ENCODE assay signal across 2 cellular contexts in genomic region chr12:46963977-46964376, GRCh38.
TF ChIP-seq lines count a peak whose summit lies in the region.

No MANE protein-coding gene starts in this region.

TF ChIP-seq in liver, 16 proteins besides CTCF, POLR2A, EP300 and RAD21:
- TF ChIP-seq FOXA1 (IDR thresholded peaks at IDR 0.05), result no peak
- TF ChIP-seq GABPA (IDR thresholded peaks at IDR 0.05 in 1 of 2, conservative IDR thresholded peaks at IDR 0.05 in 1 of 2), result no peak
- TF ChIP-seq ZBTB33 (IDR thresholded peaks at IDR 0.05), result peak; percentile 49
- peak; percentile 86 for TF ChIP-seq SP1 (IDR thresholded peaks at IDR 0.05)
- peak; percentile 86 for TF ChIP-seq NR2F2 (IDR thresholded peaks at IDR 0.05)
- TF ChIP-seq TAF1 (conservative IDR thresholded peaks at IDR 0.05), result no peak
- TF ChIP-seq REST (IDR thresholded peaks at IDR 0.05), result no peak
- TF ChIP-seq HNF4G (IDR thresholded peaks at IDR 0.05), result no peak
- TF ChIP-seq YY1 (IDR thresholded peaks at IDR 0.05), result peak; percentile 21
- peak; percentile 41 for TF ChIP-seq MAX (IDR thresholded peaks at IDR 0.05)
- no peak for TF ChIP-seq EGR1 (IDR thresholded peaks at IDR 0.05; ENCODE audit: low read depth in 2 of 2)
- peak; percentile 60 to 84 for TF ChIP-seq HNF4A (conservative IDR thresholded peaks at IDR 0.05)
- TF ChIP-seq ATF3 (IDR thresholded peaks at IDR 0.05), result peak; percentile 67
- TF ChIP-seq RXRA (IDR thresholded peaks at IDR 0.05), result peak; percentile 90 to 97
- peak; percentile 21 to 69 for TF ChIP-seq JUND (IDR thresholded peaks at IDR 0.05)
- TF ChIP-seq FOXA2 (IDR thresholded peaks at IDR 0.05), result no peak

TF ChIP-seq in HepG2, 621 proteins besides CTCF, POLR2A, EP300 and RAD21:
- TF ChIP-seq THAP11 (CRISPR knock-in tag; IDR thresholded peaks at IDR 0.05) (no peak), ZNF274 (CRISPR knock-in tag; IDR thresholded peaks at IDR 0.05) (no peak), ATRX (CRISPR knock-in tag; IDR thresholded peaks at IDR 0.05; ENCODE audit: borderline replicate concordance) (no peak), TMF1 (CRISPR knock-in tag; IDR thresholded peaks at IDR 0.05; ENCODE audit: low read depth) (no peak), MLX (CRISPR knock-in tag; IDR thresholded peaks at IDR 0.05) (no peak), ATF5 (CRISPR knock-in tag; IDR thresholded peaks at IDR 0.05; ENCODE audit: low read depth) (no peak), TCF12 (IDR thresholded peaks at IDR 0.05) (no peak), TCF12 (CRISPR knock-in tag; IDR thresholded peaks at IDR 0.05) (no peak), EEA1 (CRISPR knock-in tag; IDR thresholded peaks at IDR 0.05; ENCODE audit: borderline replicate concordance) (no peak), ZNF329 (CRISPR knock-in tag; IDR thresholded peaks at IDR 0.05; ENCODE audit: low read depth) (no peak), SRF (IDR thresholded peaks at IDR 0.05; ENCODE audit: low read depth, low read length) (no peak), TRAFD1 (CRISPR knock-in tag; IDR thresholded peaks at IDR 0.05; ENCODE audit: borderline replicate concordance) (no peak), KIAA2018 (CRISPR knock-in tag; IDR thresholded peaks at IDR 0.05; ENCODE audit: borderline replicate concordance) (no peak), PREB (CRISPR knock-in tag; IDR thresholded peaks at IDR 0.05) (no peak), MIER3 (CRISPR knock-in tag; IDR thresholded peaks at IDR 0.05; ENCODE audit: borderline replicate concordance) (no peak), STAT5B (CRISPR knock-in tag; IDR thresholded peaks at IDR 0.05) (no peak), ZNF512B (CRISPR knock-in tag; IDR thresholded peaks at IDR 0.05; ENCODE audit: borderline replicate concordance) (no peak), ZNF280B (CRISPR knock-in tag; IDR thresholded peaks at IDR 0.05; ENCODE audit: borderline replicate concordance) (no peak), KLF13 (CRISPR knock-in tag; IDR thresholded peaks at IDR 0.05) (no peak), ZFAT (CRISPR knock-in tag; conservative IDR thresholded peaks at IDR 0.05) (no peak), ZSCAN29 (CRISPR knock-in tag; conservative IDR thresholded peaks at IDR 0.05) (no peak)
